9 cellular contexts compared by ENCODE assay signal in the genomic region with DNA sequence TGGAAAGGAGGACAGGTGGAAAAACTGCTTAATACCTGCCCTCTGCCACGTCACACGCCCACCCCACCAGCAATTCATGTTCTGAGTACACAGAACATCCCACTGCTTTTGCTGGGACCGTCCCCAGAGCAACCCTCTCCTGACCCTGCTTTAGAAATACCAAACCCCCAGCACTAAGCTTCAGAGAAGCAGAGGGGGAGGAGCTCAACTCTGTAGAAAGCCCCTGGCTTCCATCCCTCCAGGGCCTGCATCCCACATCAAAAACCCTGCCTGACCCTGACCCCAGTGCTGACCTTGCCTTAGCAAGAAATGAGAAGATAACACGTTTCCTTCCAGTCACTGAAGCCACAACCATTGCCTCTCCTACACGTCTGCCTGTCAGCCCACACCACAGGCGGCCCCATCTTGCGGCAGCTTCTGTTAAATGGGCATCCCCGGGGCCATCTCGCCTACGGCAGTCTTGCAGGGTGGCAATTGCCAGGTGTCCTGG. TPM values are rescaled to one million over a fixed set of nuclear protein-coding genes. Genes with fewer than 3 reads are reported as not detected.
DNase-seq lines count a peak whose midpoint lies in the region; ATAC-seq lines count a peak whose summit lies in the region.
"Had no signal": no experiment of that assay in that cellular context is flagged by ENCODE, and none has a peak within 500 bp of the region (broad histone marks: within the 10 kb centered on the region; RNA-seq: fewer than 3 reads in every experiment).

No MANE protein-coding gene starts in this region.

- peak; percentile 81 for DNase-seq in activated T-cell treated with anti-CD3 and anti-CD28 coated beads for 48 hours (ENCODE audit: low read depth)
- DNase-seq in stimulated activated CD4-positive, alpha-beta T cell treated with anti-CD3 and anti-CD28 coated beads, Interleukin-4, amount 100 ng/mL, for 48 hours (ENCODE audit: low read depth in 2 of 2) = peak; percentile 76 to 84
- DNase-seq in SHP77 (lab: John Stamatoyannopoulos, UW) = no peak
- DNase-seq in germinal center (ENCODE audit: low spot score) = no peak
- no peak for DNase-seq in NCI-H748 (lab: John Stamatoyannopoulos, UW; ENCODE audit: unreplicated experiment)
- DNase-seq: NCI-H446 treated with DMSO at 0.1 percent for 48 hours had no signal

- ATAC-seq in GM19023 (IDR thresholded peaks at IDR 0.05; ENCODE audit: unreplicated experiment) (peak; percentile 58), HG03342 (IDR thresholded peaks at IDR 0.05; ENCODE audit: unreplicated experiment) (peak; percentile 37), esophagus mucosa (no peak)

RNA-seq across cellular contexts. Expression of gene VDR, which starts 19.7 kb away (rescaled TPM):
- 18.0 TPM for total RNA-seq in esophagus mucosa

Comparison
In these comparisons a context has a peak if more than half of its experiments do, and no peak if none do; other contexts are left out.
1. DNase-seq: peak in activated T-cell treated with anti-CD3 and anti-CD28 coated beads for 48 hours (single experiment) and stimulated activated CD4-positive, alpha-beta T cell treated with anti-CD3 and anti-CD28 coated beads, Interleukin-4, amount 100 ng/mL, for 48 hours (2 of 2); none in SHP77 (0 of 2), germinal center (single experiment) and NCI-H748 (single experiment).